ENCODE assay signal across 8 cellular contexts in the genomic region with DNA sequence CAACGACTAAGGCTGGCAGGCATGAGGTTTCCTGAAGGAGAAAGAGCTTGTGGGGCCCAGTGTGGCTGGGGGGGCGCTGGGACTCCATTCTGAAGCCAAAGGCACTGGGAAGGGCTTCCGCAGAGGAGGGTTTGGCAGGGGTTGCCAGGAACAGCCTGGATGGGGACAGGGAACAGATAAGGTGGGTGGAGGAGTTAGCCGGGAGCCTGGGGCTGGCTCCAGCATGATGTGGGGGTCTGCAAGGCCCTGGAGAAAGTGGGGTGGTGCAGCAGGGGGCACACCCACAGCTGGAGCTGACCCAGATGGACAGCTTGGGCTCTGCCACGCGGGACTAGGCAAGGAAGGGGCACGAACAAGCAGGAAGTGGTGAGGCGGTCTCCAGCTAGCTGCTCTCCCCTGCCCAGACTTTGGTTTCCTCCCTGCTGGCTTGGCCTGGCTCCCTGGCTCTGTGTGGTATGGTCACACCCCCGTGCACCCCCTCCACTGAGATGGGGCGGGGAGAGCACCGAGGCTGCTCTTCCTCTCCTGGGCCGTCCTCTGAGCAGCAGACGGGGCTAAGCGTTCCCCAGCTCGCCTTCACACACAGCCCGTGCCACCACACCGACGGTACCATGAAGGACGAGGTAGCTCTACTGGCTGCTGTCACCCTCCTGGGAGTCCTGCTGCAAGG. TPM values are rescaled to one million over a fixed set of nuclear protein-coding genes. Genes with fewer than 3 reads are reported as not detected.
DNase-seq lines count a peak whose midpoint lies in the region; ATAC-seq, FAIRE-seq and TF ChIP-seq lines count a peak whose summit lies in the region.

A gene with protein sequence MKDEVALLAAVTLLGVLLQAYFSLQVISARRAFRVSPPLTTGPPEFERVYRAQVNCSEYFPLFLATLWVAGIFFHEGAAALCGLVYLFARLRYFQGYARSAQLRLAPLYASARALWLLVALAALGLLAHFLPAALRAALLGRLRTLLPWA (plus strand): TSS at position 517 of the 670 bp plus-strand sequence. CDS start 95 bp downstream, at position 612.

- peak; percentile 24 for ATAC-seq in GM18511 (IDR thresholded peaks at IDR 0.05; ENCODE audit: unreplicated experiment)
- peak; percentile 21 for ATAC-seq in stimulated activated naive CD8-positive, alpha-beta T cell treated with anti-CD3 and anti-CD28 coated beads, Interleukin-15, Interleukin-2, amounts not matched to agents 100 U/mL and 50 U/mL, for 24 hours

- peaks cover 10 to 14% of the 10 kb centered on the region in 2 experiments for H3K36me3 ChIP-seq in keratinocyte (ENCODE audit: control insufficient read depth in 2 of 2, extremely low read depth in 1 of 2, insufficient read depth in 2 of 2, low read length in 2 of 2)

- peaks cover 22% of the 10 kb centered on the region for H3K4me1 ChIP-seq in keratinocyte (ENCODE audit: control insufficient read depth, extremely low read depth, insufficient read depth, low read length)

- no peak within 1 kb of the TSS for H3K9ac ChIP-seq in keratinocyte (ENCODE audit: control insufficient read depth, extremely low read depth, insufficient read depth, low read length)

- DNase-seq in RWPE1 (ENCODE audit: low spot score), result no peak
- no peak for DNase-seq in keratinocyte (ENCODE audit: low read depth, low spot score)
- peak; percentile 55 for DNase-seq in stimulated activated naive CD8-positive, alpha-beta T cell treated with anti-CD3 and anti-CD28 coated beads, Interleukin-15, Interleukin-2, amounts not matched to agents 100 U/mL and 50 U/mL, for 24 hours
- DNase-seq in NCI-H2196 (lab: John Stamatoyannopoulos, UW; ENCODE audit: unreplicated experiment), result no peak
- no peak for DNase-seq in NCI-H345 treated with DMSO at 0.1 percent for 48 hours (lab: John Stamatoyannopoulos, UW; ENCODE audit: unreplicated experiment)
- no peak for DNase-seq in SW480 (ENCODE audit: low spot score)

- POLR2A ChIA-PET in RWPE1 (lab: Yijun Ruan, JAX; ENCODE audit: low non-redundant PET), result interaction anchor here (1.0 kb wide), 1 partner anchor 31 kb away, joined by 3 read pairs; no protein-coding TSS in a partner anchor

- H3K79me2 ChIP-seq in keratinocyte (ENCODE audit: control insufficient read depth, insufficient read depth, low read length), result no peaks in the 10 kb centered on the region

- H3K9me3 Mint-ChIP-seq in brain, result peaks cover 0 to 2% (median 0%) of the 10 kb centered on the region in 5 experiments

- no peaks in the 10 kb centered on the region for H3K9me3 ChIP-seq in keratinocyte (ENCODE audit: control insufficient read depth, low read depth, low read length)

- FAIRE-seq in keratinocyte (lab: Jason Lieb, UNC), result peak; percentile 52

- no peaks in the 10 kb centered on the region for H3K27me3 ChIP-seq in keratinocyte (ENCODE audit: control insufficient read depth, extremely low read depth, insufficient read depth, low read length)

- H4K20me1 ChIP-seq in keratinocyte (ENCODE audit: control insufficient read depth, extremely low read depth, insufficient read depth, low read length), result no peaks in the 10 kb centered on the region

- H3K4me2 ChIP-seq in keratinocyte (ENCODE audit: control insufficient read depth, extremely low read depth, insufficient read depth, low read depth, low read length), result peak within 1 kb of the TSS; percentile 75

- H3K27ac ChIP-seq in RWPE1, result peak within 1 kb of the TSS; percentile 86
- H3K27ac ChIP-seq in keratinocyte (ENCODE audit: control insufficient read depth, insufficient read depth, low read length), result no peak within 1 kb of the TSS

- H3K4me3 Mint-ChIP-seq in brain, result peak within 1 kb of the TSS; percentile 41 to 74 (median 64)

- dilution Hi-C loops in keratinocyte (cut with MboI; ENCODE audit: extremely low pct_ligation_motif_present, low sequenced_read_pairs), result no loop called here

- TF ChIP-seq CTCF in RWPE1 (conservative IDR thresholded peaks at IDR 0.05; ENCODE audit: low read depth) (no peak), brain (conservative IDR thresholded peaks at IDR 0.05) (no peak), keratinocyte (optimal IDR thresholded peaks at IDR 0.05 in 1 of 3, IDR thresholded peaks at IDR 0.05 in 1 of 3, conservative IDR thresholded peaks at IDR 0.05 in 1 of 3; ENCODE audit: extremely low read depth in 1 of 3, insufficient read depth in 2 of 3, low read length in 3 of 3) (no peak)

- CTCF ChIA-PET in RWPE1 (lab: Yijun Ruan, JAX), result interaction anchor here (1.2 to 7.0 kb wide), 2 partner anchors 20 to 30 kb away, joined by 3 to 39 read pairs; no protein-coding TSS in a partner anchor

- peak within 1 kb of the TSS in 4 of 5 experiments; percentile 27 to 74 (median 59) for H3K27ac Mint-ChIP-seq in brain

- no peaks in the 10 kb centered on the region for H3K27me3 Mint-ChIP-seq in brain

- peaks cover 14% of the 10 kb centered on the region for H3K36me3 Mint-ChIP-seq in brain

- H3K4me3 ChIP-seq in keratinocyte (ENCODE audit: control insufficient read depth in 2 of 3, extremely low read depth in 1 of 3, insufficient read depth in 2 of 3, low read depth in 1 of 3, low read length in 3 of 3), result no peak within 1 kb of the TSS

- no peaks in the 10 kb centered on the region for H3K9me1 ChIP-seq in keratinocyte (ENCODE audit: control insufficient read depth, extremely low read depth, insufficient read depth, low read length)

- H3K4me1 Mint-ChIP-seq in brain, result peaks cover 5% of the 10 kb centered on the region

- H2AFZ ChIP-seq in keratinocyte (ENCODE audit: control insufficient read depth, low read length), result peak within 1 kb of the TSS; percentile 12

RNA-seq across cellular contexts. Expression of the gene that starts here (rescaled TPM):
- polyA plus RNA-seq in brain (ENCODE audit: insufficient read depth, low read depth, low replicate concordance) (1.9 TPM), keratinocyte (0.30 TPM in 1 of 3 replicates, not detected in the others)
- not detected for polyA plus RNA-seq in keratinocyte (2011; ENCODE audit: low read depth)
- 0.27 TPM in 1 of 2 replicates, not detected in the other for polyA plus RNA-seq in keratinocyte (2011; cell fraction: cytosol; rRNA removed)
- polyA plus RNA-seq in keratinocyte (2011; cell fraction: nucleus; rRNA removed), result not detected in 2 replicates
- polyA plus RNA-seq in keratinocyte (2012; ENCODE audit: low replicate concordance), result 0.32 and 0.61 TPM in 2 replicates
- polyA minus RNA-seq in keratinocyte, result not detected in 3 replicates
- not detected for polyA minus RNA-seq in keratinocyte (2011; cell fraction: cytosol; rRNA and poly(A)+ RNA removed)
- polyA minus RNA-seq in keratinocyte (2011; cell fraction: nucleus; rRNA and poly(A)+ RNA removed), result not detected in 2 replicates
